Comparison of ENCODE assay signal across 7 cellular contexts in genomic region chr16:31118223-31119155, GRCh38. TPM values are rescaled to one million over a fixed set of nuclear protein-coding genes. Genes with fewer than 3 reads are reported as not detected.
A peak's percentile ranks its signal among the peaks of the same experiment; 100 is the strongest.
DNase-seq lines count a peak whose midpoint lies in the region; ATAC-seq and TF ChIP-seq lines count a peak whose summit lies in the region.
"Had no signal": no experiment of that assay in that cellular context is flagged by ENCODE, and none has a peak within 500 bp of the region (broad histone marks: within the 10 kb centered on the region; RNA-seq: fewer than 3 reads in every experiment).

No MANE protein-coding gene starts in this region.

- H3K9me3 ChIP-seq in breast epithelium, result no peaks in the 10 kb centered on the region
- no peaks in the 10 kb centered on the region for H3K9me3 ChIP-seq in neuronal stem cell (replicated peaks in 1 of 2; ENCODE audit: control insufficient read depth in 2 of 2, insufficient read depth in 1 of 2, low read depth in 1 of 2, low read length in 2 of 2)

- H2BK120ac ChIP-seq in neuronal stem cell (ENCODE audit: low read depth, low read length), result no peak overlapping the region

- peaks cover 5% of the 10 kb centered on the region for H3K36me3 ChIP-seq in breast epithelium
- peaks cover 23 to 49% of the 10 kb centered on the region in 2 donors for H3K36me3 ChIP-seq in neuronal stem cell (replicated peaks in 1 of 2; ENCODE audit: control insufficient read depth in 2 of 2, insufficient read depth in 2 of 2, low read length in 2 of 2)

- H4K91ac ChIP-seq in neuronal stem cell (ENCODE audit: low read depth, low read length, poor library complexity), result no peak overlapping the region

- DNase-seq in HS-5 (ENCODE audit: low read depth) (peak; percentile 69), breast epithelium (ENCODE audit: low spot score in 2 of 2) (no peak), neuronal stem cell (ENCODE audit: low spot score) (no peak), activated gamma-delta T cell treated with Interleukin-2 at 50 U/mL for 16 hours (no peak), DMS79 (lab: John Stamatoyannopoulos, UW) (no peak)

- peak overlapping the region; percentile 64 for H3K9ac ChIP-seq in neuronal stem cell (ENCODE audit: low read depth, low read length, poor library complexity)

- no peak for TF ChIP-seq POLR2A in breast epithelium (IDR thresholded peaks at IDR 0.05)

- H2BK15ac ChIP-seq in neuronal stem cell (ENCODE audit: low read length), result no peak overlapping the region

- no peak overlapping the region for H3K18ac ChIP-seq in neuronal stem cell (ENCODE audit: low read length)

- H2AFZ ChIP-seq in neuronal stem cell (ENCODE audit: low read length), result peak overlapping the region; percentile 64

- H3K27ac ChIP-seq in breast epithelium (peak overlapping the region; percentile 95 to 99), neuronal stem cell (replicated peaks; ENCODE audit: low read length) (no peak overlapping the region)

- no peak for ATAC-seq in GM21381 (IDR thresholded peaks at IDR 0.05; ENCODE audit: unreplicated experiment)

- intact Hi-C loops in breast epithelium (cut with DNase I; ENCODE audit: low total_unique reads), result no loop called here

- no peak overlapping the region for H3K23ac ChIP-seq in neuronal stem cell (ENCODE audit: low read depth, low read length, poor library complexity)

- H3K27me3 ChIP-seq in breast epithelium (no peaks in the 10 kb centered on the region), neuronal stem cell (ENCODE audit: control insufficient read depth in 3 of 3, insufficient read depth in 3 of 3, low read depth in 1 of 3, low read length in 3 of 3) (no peaks in the 10 kb centered on the region)

- peaks cover 7% of the 10 kb centered on the region for H3K79me1 ChIP-seq in neuronal stem cell (ENCODE audit: low read depth, low read length)

- no peak overlapping the region for H3K4ac ChIP-seq in neuronal stem cell (ENCODE audit: low read length)

- no peak for TF ChIP-seq CTCF in breast epithelium (IDR thresholded peaks at IDR 0.05)

- H2BK12ac ChIP-seq in neuronal stem cell (ENCODE audit: low read length), result no peak overlapping the region

- H4K8ac ChIP-seq in neuronal stem cell (ENCODE audit: low read depth, low read length), result no peak overlapping the region

- no peak overlapping the region for H3K14ac ChIP-seq in neuronal stem cell (ENCODE audit: low read length)

- H3K4me1 ChIP-seq in breast epithelium (peaks cover 0 to 5% of the 10 kb centered on the region in 2 donors), neuronal stem cell (ENCODE audit: control insufficient read depth in 2 of 2, insufficient read depth in 1 of 2, low read depth in 1 of 2, low read length in 2 of 2) (peaks cover 3 to 5% of the 10 kb centered on the region in 2 donors)

- H2AK5ac ChIP-seq in neuronal stem cell (ENCODE audit: low read depth, low read length), result no peak overlapping the region

- H2BK5ac ChIP-seq in neuronal stem cell (ENCODE audit: low read length), result no peak overlapping the region

- no CpG with 5 or more reads among the region's 9 CpGs for WGBS in neuronal stem cell (ENCODE audit: extremely low coverage in 2 of 2, insufficient read length in 2 of 2, insufficient replicate concordance in 1 of 2), 2 donors

- peak overlapping the region; percentile 82 for H3K4me2 ChIP-seq in neuronal stem cell (ENCODE audit: insufficient read depth, low read length, poor library complexity, severe bottlenecking)

- H3K4me3 ChIP-seq in breast epithelium (peak overlapping the region; percentile 67 to 88 (median 78)), neuronal stem cell (ENCODE audit: low read length in 2 of 2) (peak overlapping the region; percentile 70 to 82)

RNA-seq across cellular contexts. Expression of gene KAT8, which starts 1.0 kb away (rescaled TPM):
- total RNA-seq in breast epithelium, result 10 to 100 TPM; 53.6 to 85.0 (median 67.8) TPM
- polyA plus RNA-seq in neuronal stem cell (2013, experiment 1 of 2), result 52.1 TPM
- polyA plus RNA-seq in neuronal stem cell (2013, experiment 2 of 2), result 52.7 TPM

RNA-seq across cellular contexts. Expression of gene BCKDK, which starts 10.3 kb away (rescaled TPM):
- total RNA-seq in breast epithelium, result 10 to 100 TPM; 31.8 to 33.6 (median 33.5) TPM
- 33.0 TPM for polyA plus RNA-seq in neuronal stem cell (2013, experiment 1 of 2)
- polyA plus RNA-seq in neuronal stem cell (2013, experiment 2 of 2), result 30.7 TPM

RNA-seq across cellular contexts. Expression of gene PRSS8, which starts 17.0 kb away (rescaled TPM):
- 10 to 100 TPM in 2 of 3 donors, not detected in 1; 23.6 to 54.4 TPM for total RNA-seq in breast epithelium
- polyA plus RNA-seq in neuronal stem cell (2013, experiment 1 of 2), result 4.4 TPM
- polyA plus RNA-seq in neuronal stem cell (2013, experiment 2 of 2), result 4.4 TPM
- total RNA-seq: dermis microvascular lymphatic vessel endothelial cell had no signal

RNA-seq across cellular contexts. Expression of gene VKORC1, which starts 23.9 kb away (rescaled TPM):
- total RNA-seq in breast epithelium, result 100 to 1,000 TPM in 1 of 3 donors, 10 to 100 TPM in 2; 82.6 to 143 (median 86.3) TPM
- 92.1 TPM for polyA plus RNA-seq in neuronal stem cell (2013, experiment 1 of 2)
- polyA plus RNA-seq in neuronal stem cell (2013, experiment 2 of 2), result 93.7 TPM

RNA-seq across cellular contexts. Expression of gene PRSS53, which starts 29.7 kb away (rescaled TPM):
- 1 to 10 TPM; 1.3 to 2.0 (median 1.3) TPM for total RNA-seq in breast epithelium
- 1.6 TPM for polyA plus RNA-seq in neuronal stem cell (2013, experiment 1 of 2)
- polyA plus RNA-seq in neuronal stem cell (2013, experiment 2 of 2), result 1.9 TPM
